10 cellular contexts compared by ENCODE assay signal in genomic region chr6:1651362-1651761, GRCh38. TPM values are rescaled to one million over a fixed set of nuclear protein-coding genes. Genes with fewer than 3 reads are reported as not detected.
"Had no signal": no experiment of that assay in that cellular context is flagged by ENCODE, and none has a peak within 500 bp of the region (broad histone marks: within the 10 kb centered on the region; RNA-seq: fewer than 3 reads in every experiment).

No MANE protein-coding gene starts in this region.

- H3K36me3 ChIP-seq: HAP-1 had no signal

- H3K4me3 ChIP-seq: GM23248, GM23338, HAP-1 had no signal

- H3K9ac ChIP-seq: GM23248 had no signal

- H3K9me3 ChIP-seq: HAP-1 had no signal

- H2AFZ ChIP-seq: GM23248, GM23338 had no signal

- H3K4me1 ChIP-seq: HAP-1 had no signal

- H3K4me2 ChIP-seq: GM23338 had no signal

- ATAC-seq: GM23338, HCT116 had no signal

- H3K27ac ChIP-seq: GM23248 had no signal

- DNase-seq: GM23248, GOT3, H7, H9, HCEC 1CT, HFFc6 had no signal

RNA-seq across cellular contexts. Expression of gene FOXC1, which starts 41.6 kb away (rescaled TPM):
- total RNA-seq: H9 had no signal
- polyA plus RNA-seq: H1 had no signal
